In genomic region chr17:46977348-46977747, GRCh38 we compare ENCODE assay signal across 8 cellular contexts. TPM values are rescaled to one million over a fixed set of nuclear protein-coding genes. Genes with fewer than 3 reads are reported as not detected.
DNase-seq lines count a peak whose midpoint lies in the region; ATAC-seq and TF ChIP-seq lines count a peak whose summit lies in the region.

No MANE protein-coding gene starts in this region.

- intact Hi-C loops in activated CD4-positive, alpha-beta T cell treated with anti-CD3 and anti-CD28 coated beads for 36 hours (cut with DNase I, micrococcal nuclease): no loop called here
- intact Hi-C loops in activated CD4-positive, alpha-beta T cell treated with anti-CD3 and anti-CD28 coated beads, Interleukin-2, amount 10 ng/mL, durations not matched to agents 24 days and 14 days (cut with micrococcal nuclease): no loop called here

- H3K27me3 Mint-ChIP-seq in activated CD4-positive, alpha-beta T cell treated with anti-CD3 and anti-CD28 coated beads for 36 hours: peaks cover 41% of the 10 kb centered on the region
- peaks cover 44% of the 10 kb centered on the region for H3K27me3 Mint-ChIP-seq in activated CD4-positive, alpha-beta T cell treated with anti-CD3 and anti-CD28 coated beads, Interleukin-2, amount 10 ng/mL, durations not matched to agents 24 days and 14 days

- CTCF ChIA-PET in activated CD4-positive, alpha-beta T cell treated with anti-CD3 and anti-CD28 coated beads for 36 hours (lab: Charles Lee): interaction anchor here (0.7 kb wide), 1 partner anchor 1952 kb away, joined by 3 read pairs; no protein-coding TSS in a partner anchor

- H4K20me1 ChIP-seq in smooth muscle cell (ENCODE audit: low read depth): peaks cover 15% of the 10 kb centered on the region

- DNase-seq in activated CD4-positive, alpha-beta T cell treated with anti-CD3 and anti-CD28 coated beads for 36 hours: peak; percentile 21
- no peak for DNase-seq in activated CD4-positive, alpha-beta T cell treated with anti-CD3 and anti-CD28 coated beads, Interleukin-2, amount 10 ng/mL, durations not matched to agents 24 days and 14 days
- peak; percentile 80 for DNase-seq in NT2/D1 (ENCODE audit: low read depth, low spot score)
- DNase-seq in fibroblast of pulmonary artery (ENCODE audit: low read depth): peak; percentile 39
- no peak for DNase-seq in smooth muscle cell (lab: John Stamatoyannopoulos, UW; ENCODE audit: unreplicated experiment)
- no peak for DNase-seq in NCI-H226
- no peak for DNase-seq in NCI-H2107 treated with DMSO at 0.1 percent for 48 hours (lab: John Stamatoyannopoulos, UW; ENCODE audit: unreplicated experiment)

- H3K27me3 ChIP-seq in NT2/D1 (ENCODE audit: insufficient read depth, insufficient read length): peaks cover 16% of the 10 kb centered on the region
- H3K27me3 ChIP-seq in smooth muscle cell (ENCODE audit: low read depth): peaks cover 71% of the 10 kb centered on the region

- TF ChIP-seq CTCF in fibroblast of pulmonary artery (IDR thresholded peaks at IDR 0.05; ENCODE audit: low read length, missing control alignments) (peak; percentile 37), smooth muscle cell (IDR thresholded peaks at IDR 0.05; ENCODE audit: borderline replicate concordance, insufficient read depth, poor library complexity, severe bottlenecking) (peak; percentile 17)

- no peaks in the 10 kb centered on the region for H3F3A ChIP-seq in smooth muscle cell (ENCODE audit: low read depth)

- H3K79me2 ChIP-seq in smooth muscle cell (ENCODE audit: low read depth): no peaks in the 10 kb centered on the region

- H3K9me3 ChIP-seq in NT2/D1 (ENCODE audit: insufficient read depth, low read length) (no peaks in the 10 kb centered on the region), smooth muscle cell (replicated peaks; ENCODE audit: low read depth) (no peaks in the 10 kb centered on the region)

- no peaks in the 10 kb centered on the region for H3K9me3 Mint-ChIP-seq in activated CD4-positive, alpha-beta T cell treated with anti-CD3 and anti-CD28 coated beads for 36 hours (ENCODE audit: low read depth)
- no peaks in the 10 kb centered on the region for H3K9me3 Mint-ChIP-seq in activated CD4-positive, alpha-beta T cell treated with anti-CD3 and anti-CD28 coated beads, Interleukin-2, amount 10 ng/mL, durations not matched to agents 24 days and 14 days

- no peaks in the 10 kb centered on the region for H3K36me3 Mint-ChIP-seq in activated CD4-positive, alpha-beta T cell treated with anti-CD3 and anti-CD28 coated beads for 36 hours (ENCODE audit: low read depth)
- H3K36me3 Mint-ChIP-seq in activated CD4-positive, alpha-beta T cell treated with anti-CD3 and anti-CD28 coated beads, Interleukin-2, amount 10 ng/mL, durations not matched to agents 24 days and 14 days (ENCODE audit: low read depth): peaks cover 2% of the 10 kb centered on the region

- no peak overlapping the region for H3K27ac Mint-ChIP-seq in activated CD4-positive, alpha-beta T cell treated with anti-CD3 and anti-CD28 coated beads for 36 hours
- no peak overlapping the region for H3K27ac Mint-ChIP-seq in activated CD4-positive, alpha-beta T cell treated with anti-CD3 and anti-CD28 coated beads, Interleukin-2, amount 10 ng/mL, durations not matched to agents 24 days and 14 days

- H3K4me2 ChIP-seq in smooth muscle cell: peak overlapping the region; percentile 98

- H3K9ac ChIP-seq in NT2/D1 (ENCODE audit: insufficient read length, low read depth) (peak overlapping the region; percentile 76), smooth muscle cell (ENCODE audit: low read depth) (no peak overlapping the region)

- WGBS in smooth muscle cell (ENCODE audit: low lambda C conversion rate): 14% methylated on average over 7 of the region's 7 CpGs

- H3K4me1 ChIP-seq in NT2/D1 (ENCODE audit: insufficient read depth, insufficient read length) (peaks cover 16% of the 10 kb centered on the region), smooth muscle cell (ENCODE audit: low read depth) (peaks cover 18% of the 10 kb centered on the region)

- POLR2A ChIA-PET in activated CD4-positive, alpha-beta T cell treated with anti-CD3 and anti-CD28 coated beads for 36 hours (lab: Charles Lee): no interaction called here

- no peak overlapping the region for H3K27ac ChIP-seq in smooth muscle cell (ENCODE audit: low read depth)

- no peak overlapping the region for H3K4me3 Mint-ChIP-seq in activated CD4-positive, alpha-beta T cell treated with anti-CD3 and anti-CD28 coated beads for 36 hours
- no peak overlapping the region for H3K4me3 Mint-ChIP-seq in activated CD4-positive, alpha-beta T cell treated with anti-CD3 and anti-CD28 coated beads, Interleukin-2, amount 10 ng/mL, durations not matched to agents 24 days and 14 days

- no peak overlapping the region for H2AFZ ChIP-seq in smooth muscle cell (ENCODE audit: low read depth)

- peaks cover 7% of the 10 kb centered on the region for H3K4me1 Mint-ChIP-seq in activated CD4-positive, alpha-beta T cell treated with anti-CD3 and anti-CD28 coated beads for 36 hours
- peaks cover 8% of the 10 kb centered on the region for H3K4me1 Mint-ChIP-seq in activated CD4-positive, alpha-beta T cell treated with anti-CD3 and anti-CD28 coated beads, Interleukin-2, amount 10 ng/mL, durations not matched to agents 24 days and 14 days

- H3K4me3 ChIP-seq in NT2/D1 (ENCODE audit: insufficient read length, low read depth) (peak overlapping the region; percentile 84), fibroblast of pulmonary artery (replicated peaks; ENCODE audit: low read depth, low read length) (no peak overlapping the region), smooth muscle cell (no peak overlapping the region)

- peak; percentile 34 for ATAC-seq in activated CD4-positive, alpha-beta T cell treated with anti-CD3 and anti-CD28 coated beads for 36 hours
- no peak for ATAC-seq in GM18873 (IDR thresholded peaks at IDR 0.05; ENCODE audit: low FRiP score, unreplicated experiment)

- H3K36me3 ChIP-seq in NT2/D1 (ENCODE audit: insufficient read depth, insufficient read length, low read length): no peaks in the 10 kb centered on the region
- no peaks in the 10 kb centered on the region for H3K36me3 ChIP-seq in smooth muscle cell (ENCODE audit: low read depth)

RNA-seq across cellular contexts. Expression of gene RPRML, which starts 1.7 kb away (rescaled TPM):
- total RNA-seq in activated CD4-positive, alpha-beta T cell treated with anti-CD3 and anti-CD28 coated beads for 36 hours: not detected
- total RNA-seq in activated CD4-positive, alpha-beta T cell treated with anti-CD3 and anti-CD28 coated beads, Interleukin-2, amount 10 ng/mL, durations not matched to agents 24 days and 14 days: not detected in 2 replicates
- not detected in 2 replicates for total RNA-seq in smooth muscle cell
- polyA plus RNA-seq in smooth muscle cell: 1.3 TPM in 1 of 2 replicates, not detected in the other

RNA-seq across cellular contexts. Expression of gene GOSR2, which starts 54.4 kb away (rescaled TPM):
- 10 to 100 TPM; 38.9 to 42.7 TPM for total RNA-seq in activated CD4-positive, alpha-beta T cell treated with anti-CD3 and anti-CD28 coated beads for 36 hours
- total RNA-seq in activated CD4-positive, alpha-beta T cell treated with anti-CD3 and anti-CD28 coated beads, Interleukin-2, amount 10 ng/mL, durations not matched to agents 24 days and 14 days: 57.9 and 62.2 TPM in 2 replicates
- total RNA-seq in smooth muscle cell: 38.0 and 48.9 TPM in 2 replicates
- 64.5 and 70.6 TPM in 2 replicates for polyA plus RNA-seq in smooth muscle cell

Comparison
In these comparisons a context has a peak if more than half of its experiments do, and no peak if none do; other contexts are left out.
1. DNase-seq: peak in activated CD4-positive, alpha-beta T cell treated with anti-CD3 and anti-CD28 coated beads for 36 hours (single experiment), NT2/D1 (single experiment) and fibroblast of pulmonary artery (single experiment); none in activated CD4-positive, alpha-beta T cell treated with anti-CD3 and anti-CD28 coated beads, Interleukin-2, amount 10 ng/mL, durations not matched to agents 24 days and 14 days (single experiment), smooth muscle cell (single experiment), NCI-H226 (single experiment) and NCI-H2107 treated with DMSO at 0.1 percent for 48 hours (single experiment).